11 cellular contexts compared by ENCODE assay signal in the genomic region with DNA sequence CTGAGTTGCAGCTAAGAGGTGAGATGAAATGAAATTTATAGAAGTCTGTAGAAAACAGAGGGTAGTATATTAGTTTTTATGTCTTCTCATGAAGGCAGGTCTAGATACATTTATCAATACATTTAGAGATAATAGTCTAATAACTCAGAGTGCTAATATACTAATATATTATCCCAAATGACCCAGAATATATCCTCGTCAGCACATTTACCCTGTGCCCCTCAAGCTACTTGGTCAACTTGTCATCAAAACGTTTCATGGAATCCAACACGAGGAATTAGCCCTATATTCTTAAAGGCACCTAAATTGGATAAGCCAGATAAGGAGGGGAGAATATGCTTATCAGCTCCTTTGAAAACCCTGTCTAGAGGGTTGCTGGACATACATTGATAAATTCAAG.
"Had no signal": no experiment of that assay in that cellular context is flagged by ENCODE, and none has a peak within 500 bp of the region (broad histone marks: within the 10 kb centered on the region; RNA-seq: fewer than 3 reads in every experiment).

No MANE protein-coding gene starts in this region.

- H3K9ac ChIP-seq: GM23248 had no signal

- H3K4me2 ChIP-seq: GM23338 had no signal

- H3K36me3 ChIP-seq: HAP-1 had no signal

- H3K9me3 ChIP-seq: HAP-1 had no signal

- FAIRE-seq: H1, H54 had no signal

- DNase-seq: GM23248, GOT3, H7, H9, HCEC 1CT, HFFc6 had no signal

- ATAC-seq: GM23338, HCT116 had no signal

- H3K4me3 ChIP-seq: GM23248, GM23338, HAP-1 had no signal

- H3K4me1 ChIP-seq: HAP-1 had no signal

- H3K27ac ChIP-seq: GM23248 had no signal

- H2AFZ ChIP-seq: GM23248, GM23338 had no signal
